Comparison of ENCODE assay signal across 8 cellular contexts in the genomic region with DNA sequence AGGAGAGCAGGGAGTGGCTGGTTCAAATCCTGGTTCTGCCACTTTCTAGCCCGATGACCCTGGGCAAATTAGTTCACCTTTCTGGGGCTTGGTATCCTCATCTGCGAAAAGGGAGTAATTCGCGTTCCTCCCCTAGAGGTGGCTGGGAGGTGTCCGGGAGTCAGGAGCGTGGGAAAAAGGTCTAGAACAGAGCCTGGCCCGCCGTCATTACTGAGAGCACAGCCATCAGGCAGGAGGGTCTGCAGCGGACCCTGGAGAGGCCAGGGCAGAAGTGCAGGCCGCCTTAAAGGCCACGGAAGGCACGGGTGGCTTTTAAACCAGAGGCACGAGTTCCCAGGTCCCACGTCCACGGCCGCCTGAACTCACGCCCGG. TPM values are rescaled to one million over a fixed set of nuclear protein-coding genes. Genes with fewer than 3 reads are reported as not detected.
DNase-seq lines count a peak whose midpoint lies in the region; ATAC-seq and TF ChIP-seq lines count a peak whose summit lies in the region.

No MANE protein-coding gene starts in this region.

- peak overlapping the region; percentile 84 for H3K27ac ChIP-seq in HCT116 (ENCODE audit: low read depth, low read length)
- H3K27ac ChIP-seq in iPS DF 6.9 (ENCODE audit: low read length), result no peak overlapping the region

- DNase-seq in HCT116 (ENCODE audit: low read depth, low spot score) (no peak), iPS DF 6.9 (ENCODE audit: low read depth, low spot score) (no peak), NCI-H2107 (lab: John Stamatoyannopoulos, UW) (no peak), kidney glomerular epithelial cell (lab: John Stamatoyannopoulos, UW) (no peak), amygdala (lab: John Stamatoyannopoulos, UW) (no peak)
- no peak for DNase-seq in activated CD4-positive, alpha-beta memory T cell treated with anti-CD3 and anti-CD28 coated beads for 36 hours
- no peak for DNase-seq in stimulated activated effector memory CD8-positive, alpha-beta T cell treated with anti-CD3 and anti-CD28 coated beads, Interleukin-12 subunit alpha, Interleukin-12 subunit beta, amount 100 ng/mL, for 72 hours (ENCODE audit: low spot score in 2 of 2)

- no peaks in the 10 kb centered on the region for H3K9me2 ChIP-seq in HCT116 (ENCODE audit: insufficient read depth)

- peaks cover 43% of the 10 kb centered on the region for H3K4me1 Mint-ChIP-seq in activated CD4-positive, alpha-beta memory T cell treated with anti-CD3 and anti-CD28 coated beads for 36 hours (ENCODE audit: low read depth)
- H3K4me1 Mint-ChIP-seq in stimulated activated effector memory CD8-positive, alpha-beta T cell treated with anti-CD3 and anti-CD28 coated beads, Interleukin-12 subunit alpha, Interleukin-12 subunit beta, amount 100 ng/mL, for 72 hours, result peaks cover 41% of the 10 kb centered on the region

- peaks cover 15 to 20% of the 10 kb centered on the region in 2 experiments; a peak in 3 of 4 replicates for H3K4me1 ChIP-seq in HCT116 (ENCODE audit: control insufficient read depth in 1 of 2, insufficient read depth in 2 of 2, low read length in 2 of 2)
- peaks cover 8% of the 10 kb centered on the region; the same call in 1 of the 2 replicates for H3K4me1 ChIP-seq in iPS DF 6.9 (ENCODE audit: control insufficient read depth, insufficient read depth, low read length)

- no TSS peak for BruUV-seq in HCT116 (replicated peaks; lab: Mats Ljungman, UMichigan)

- intact Hi-C loops in HCT116 (cut with micrococcal nuclease), result loop anchor here (5.0 kb wide), 1 partner anchor 113 kb away; a partner anchor contains a TSS
- intact Hi-C loops in activated CD4-positive, alpha-beta memory T cell treated with anti-CD3 and anti-CD28 coated beads for 36 hours (cut with micrococcal nuclease), result no loop called here

- peaks cover 6% of the 10 kb centered on the region for H3K36me3 Mint-ChIP-seq in activated CD4-positive, alpha-beta memory T cell treated with anti-CD3 and anti-CD28 coated beads for 36 hours
- peaks cover 43% of the 10 kb centered on the region for H3K36me3 Mint-ChIP-seq in stimulated activated effector memory CD8-positive, alpha-beta T cell treated with anti-CD3 and anti-CD28 coated beads, Interleukin-12 subunit alpha, Interleukin-12 subunit beta, amount 100 ng/mL, for 72 hours

- H3K27me3 Mint-ChIP-seq in activated CD4-positive, alpha-beta memory T cell treated with anti-CD3 and anti-CD28 coated beads for 36 hours, result peaks cover 1% of the 10 kb centered on the region

- ATAC-seq in HCT116, result peak; percentile 15; the same call in 1 of the 2 replicates
- ATAC-seq in stimulated activated effector memory CD8-positive, alpha-beta T cell treated with anti-CD3 and anti-CD28 coated beads, Interleukin-12 subunit alpha, Interleukin-12 subunit beta, amount 100 ng/mL, for 72 hours, result no peak
- no peak for ATAC-seq in HG02884 (IDR thresholded peaks at IDR 0.05; ENCODE audit: unreplicated experiment)

- WGBS in iPS DF 6.9 (ENCODE audit: insufficient coverage, insufficient read length), result no CpG with 5 or more reads among the region's 18 CpGs

- RAD21 ChIA-PET in HCT116 (lab: Charles Lee; ENCODE audit: low non-redundant PET in 1 of 2, low total read pairs in 2 of 2, uncharacterized antibody in 2 of 2, unreplicated experiment in 2 of 2), result interaction anchor here in 1 of 2 experiments (1.5 kb wide), 1 partner anchor 20 kb away, joined by 3 read pairs; no protein-coding TSS in a partner anchor

- peak overlapping the region; percentile 91 for H3K4me2 ChIP-seq in HCT116 (ENCODE audit: low read length)

- H3K27me3 ChIP-seq in HCT116 (ENCODE audit: insufficient read depth, low read length) (no peaks in the 10 kb centered on the region), iPS DF 6.9 (ENCODE audit: control insufficient read depth, insufficient read depth, low read length) (peaks cover 24% of the 10 kb centered on the region)

- POLR2A ChIA-PET in HCT116 (lab: Charles Lee), result interaction anchor here (1.5 kb wide), 1 partner anchor 21 kb away, joined by 13 read pairs; no protein-coding TSS in a partner anchor
- POLR2A ChIA-PET in activated CD4-positive, alpha-beta memory T cell treated with anti-CD3 and anti-CD28 coated beads for 36 hours (lab: Charles Lee), result interaction anchor here (0.8 to 4.7 kb wide), 12 partner anchors 16 to 134 kb away, joined by 3 to 53 read pairs (median 10); a partner anchor contains a TSS

- H3K9me3 ChIP-seq in HCT116 (ENCODE audit: control insufficient read depth in 1 of 2, insufficient read depth in 1 of 2, low read depth in 1 of 2, low read length in 2 of 2), result no peaks in the 10 kb centered on the region
- no peaks in the 10 kb centered on the region for H3K9me3 ChIP-seq in iPS DF 6.9 (ENCODE audit: control insufficient read depth, insufficient read depth, low read length)

- TF ChIP-seq POLR2A in HCT116 (IDR thresholded peaks at IDR 0.05; ENCODE audit: borderline replicate concordance, extremely low read depth, insufficient read depth, insufficient read length), result no peak

- H3K36me3 ChIP-seq in HCT116 (ENCODE audit: control insufficient read depth in 1 of 2, insufficient read depth in 2 of 2, low read length in 2 of 2), result no peaks in the 10 kb centered on the region; a peak in 1 of 4 replicates
- H3K36me3 ChIP-seq in iPS DF 6.9 (ENCODE audit: control insufficient read depth, insufficient read depth, low read length), result peaks cover 8% of the 10 kb centered on the region

- H3K4me3 Mint-ChIP-seq in activated CD4-positive, alpha-beta memory T cell treated with anti-CD3 and anti-CD28 coated beads for 36 hours, result peak overlapping the region; percentile 85
- peak overlapping the region; percentile 92 for H3K4me3 Mint-ChIP-seq in stimulated activated effector memory CD8-positive, alpha-beta T cell treated with anti-CD3 and anti-CD28 coated beads, Interleukin-12 subunit alpha, Interleukin-12 subunit beta, amount 100 ng/mL, for 72 hours

- H3K79me2 ChIP-seq in HCT116 (ENCODE audit: insufficient read depth, low read length), result peaks cover 50% of the 10 kb centered on the region

- CTCF ChIA-PET in HCT116 (lab: Charles Lee), result interaction anchor here (1.0 to 1.5 kb wide), 4 partner anchors 9 to 331 kb away, joined by 3 to 6 read pairs (median 6); a partner anchor contains a TSS
- CTCF ChIA-PET in activated CD4-positive, alpha-beta memory T cell treated with anti-CD3 and anti-CD28 coated beads for 36 hours (lab: Charles Lee), result interaction anchor here (0.7 to 4.2 kb wide), 13 partner anchors 14 to 331 kb away, joined by 3 to 29 read pairs (median 4); a partner anchor contains a TSS

- H3K9ac ChIP-seq in HCT116 (ENCODE audit: low read length), result peak overlapping the region; percentile 97

- H3K4me3 ChIP-seq in HCT116 (replicated peaks in 1 of 2; ENCODE audit: low read depth in 1 of 2, low read length in 2 of 2) (peak overlapping the region; percentile 97), iPS DF 6.9 (ENCODE audit: low read length) (peak overlapping the region; percentile 81)

- TF ChIP-seq RAD21 in HCT116 (IDR thresholded peaks at IDR 0.05; ENCODE audit: low read depth), result no peak

- TF ChIP-seq CTCF in HCT116 (IDR thresholded peaks at IDR 0.05 in 2 of 3, conservative IDR thresholded peaks at IDR 0.05 in 1 of 3; ENCODE audit: borderline replicate concordance in 1 of 3, insufficient read depth in 1 of 3, low read depth in 2 of 3, low read length in 2 of 3), result no peak

- H3K27ac Mint-ChIP-seq in activated CD4-positive, alpha-beta memory T cell treated with anti-CD3 and anti-CD28 coated beads for 36 hours, result peak overlapping the region; percentile 63
- peak overlapping the region; percentile 91 for H3K27ac Mint-ChIP-seq in stimulated activated effector memory CD8-positive, alpha-beta T cell treated with anti-CD3 and anti-CD28 coated beads, Interleukin-12 subunit alpha, Interleukin-12 subunit beta, amount 100 ng/mL, for 72 hours

- H4K20me1 ChIP-seq in HCT116 (ENCODE audit: insufficient read depth), result peaks cover 8% of the 10 kb centered on the region; the same call in 1 of the 2 replicates

- H3K9me3 Mint-ChIP-seq in activated CD4-positive, alpha-beta memory T cell treated with anti-CD3 and anti-CD28 coated beads for 36 hours, result no peaks in the 10 kb centered on the region
- no peaks in the 10 kb centered on the region for H3K9me3 Mint-ChIP-seq in stimulated activated effector memory CD8-positive, alpha-beta T cell treated with anti-CD3 and anti-CD28 coated beads, Interleukin-12 subunit alpha, Interleukin-12 subunit beta, amount 100 ng/mL, for 72 hours

- no peak overlapping the region for H2AFZ ChIP-seq in HCT116 (ENCODE audit: low read depth, low read length, poor library complexity, severe bottlenecking)

TF ChIP-seq in HCT116, 20 proteins besides CTCF, POLR2A, EP300 and RAD21:
- TF ChIP-seq JUND (IDR thresholded peaks at IDR 0.05), result no peak
- TF ChIP-seq EZH2 (IDR thresholded peaks at IDR 0.05), result no peak
- TF ChIP-seq SP1 (IDR thresholded peaks at IDR 0.05; ENCODE audit: low read depth), result no peak
- TF ChIP-seq ZFX (IDR thresholded peaks at IDR 0.05), result no peak
- TF ChIP-seq YY1 (IDR thresholded peaks at IDR 0.05; ENCODE audit: extremely low read depth, insufficient replicate concordance, low read depth, low read length), result no peak
- no peak for TF ChIP-seq EZH2phosphoT487 (IDR thresholded peaks at IDR 0.05; ENCODE audit: borderline replicate concordance)
- TF ChIP-seq SRF (IDR thresholded peaks at IDR 0.05; ENCODE audit: low read depth), result no peak
- TF ChIP-seq, protein P1, sequence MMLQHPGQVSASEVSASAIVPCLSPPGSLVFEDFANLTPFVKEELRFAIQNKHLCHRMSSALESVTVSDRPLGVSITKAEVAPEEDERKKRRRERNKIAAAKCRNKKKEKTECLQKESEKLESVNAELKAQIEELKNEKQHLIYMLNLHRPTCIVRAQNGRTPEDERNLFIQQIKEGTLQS (IDR thresholded peaks at IDR 0.05), result no peak
TF ChIP-seq in HCT116: peak in this region for 0.

RNA-seq across cellular contexts. Expression of a gene that starts 0.9 kb away (rescaled TPM):
- total RNA-seq in HCT116 (2021; ENCODE audit: unreplicated experiment), result 38.5 TPM
- polyA plus RNA-seq in HCT116 (2012), result 21.0 and 25.6 TPM in 2 replicates
- total RNA-seq in activated CD4-positive, alpha-beta memory T cell treated with anti-CD3 and anti-CD28 coated beads for 36 hours, result 10 to 100 TPM; 42.6 to 45.1 TPM

RNA-seq across cellular contexts. Expression of a gene that starts 4.6 kb away (rescaled TPM):
- not detected for total RNA-seq in HCT116 (2021; ENCODE audit: unreplicated experiment)
- not detected in 2 replicates for polyA plus RNA-seq in HCT116 (2012)
- total RNA-seq in activated CD4-positive, alpha-beta memory T cell treated with anti-CD3 and anti-CD28 coated beads for 36 hours, result under 1 TPM in 1 of 2 experiments, not detected in 1; 0.17 TPM

RNA-seq across cellular contexts. Expression of a gene that starts 30.7 kb away (rescaled TPM):
- total RNA-seq in HCT116 (2021; ENCODE audit: unreplicated experiment), result 0.66 TPM
- 0.20 TPM in 1 of 2 replicates, not detected in the other for polyA plus RNA-seq in HCT116 (2012)
- 100 to 1,000 TPM; 145 to 152 TPM for total RNA-seq in activated CD4-positive, alpha-beta memory T cell treated with anti-CD3 and anti-CD28 coated beads for 36 hours

RNA-seq across cellular contexts. Expression of a gene that starts 49.4 kb away (rescaled TPM):
- total RNA-seq in HCT116 (2021; ENCODE audit: unreplicated experiment), result 2.0 TPM
- polyA plus RNA-seq in HCT116 (2012), result 1.3 and 1.6 TPM in 2 replicates
- 10 to 100 TPM in 1 of 2 experiments, 1 to 10 TPM in 1; 8.9 to 10.3 TPM for total RNA-seq in activated CD4-positive, alpha-beta memory T cell treated with anti-CD3 and anti-CD28 coated beads for 36 hours

Comparison
In these comparisons a context has a peak if more than half of its experiments do, and no peak if none do; other contexts are left out.
1. RNA of a gene that starts 30.7 kb away (total RNA-seq): 145 to 152 TPM in activated CD4-positive, alpha-beta memory T cell treated with anti-CD3 and anti-CD28 coated beads for 36 hours; 0.66 TPM in HCT116 (single experiment); every median in the first group is over 10 times any median in the second.